10 cellular contexts compared by ENCODE assay signal in genomic region chr5:119417891-119418781, GRCh38. TPM values are rescaled to one million over a fixed set of nuclear protein-coding genes. Genes with fewer than 3 reads are reported as not detected.
DNase-seq lines count a peak whose midpoint lies in the region; TF ChIP-seq lines count a peak whose summit lies in the region.
"Had no signal": no experiment of that assay in that cellular context is flagged by ENCODE, and none has a peak within 500 bp of the region (broad histone marks: within the 10 kb centered on the region; RNA-seq: fewer than 3 reads in every experiment).

No MANE protein-coding gene starts in this region.

- TF ChIP-seq CTCF in A673 (conservative IDR thresholded peaks at IDR 0.05; ENCODE audit: low read depth, low read length) (no peak), fibroblast of villous mesenchyme (IDR thresholded peaks at IDR 0.05; ENCODE audit: insufficient read depth, low read depth, low read length) (no peak)

- H3K9ac ChIP-seq in GM23248 (no peak overlapping the region), neuronal stem cell (ENCODE audit: low read depth, low read length, poor library complexity) (no peak overlapping the region)

- peak; percentile 79 for DNase-seq in A673 (ENCODE audit: low spot score)
- peak; percentile 46 for DNase-seq in GM23248
- peak; percentile 11 for DNase-seq in SKM-1 (lab: John Stamatoyannopoulos, UW; ENCODE audit: unreplicated experiment)
- DNase-seq in fibroblast of villous mesenchyme (ENCODE audit: low read depth) = peak; percentile 93
- no peak for DNase-seq in DMS53 (lab: John Stamatoyannopoulos, UW)
- no peak for DNase-seq in neuronal stem cell (ENCODE audit: low spot score)
- no peak for DNase-seq in AG08396 (ENCODE audit: low spot score)
- DNase-seq in stimulated activated CD4-positive, alpha-beta T cell treated with anti-CD3 and anti-CD28 coated beads, Interleukin-4, amount 100 ng/mL, for 24 hours = no peak
- DNase-seq: activated CD4-positive, CD25-positive, alpha-beta regulatory T cell; NCI-H1092 had no signal

- peaks cover 8% of the 10 kb centered on the region; the same call in 1 of the 2 replicates for H3F3A ChIP-seq in GM23248 (ENCODE audit: insufficient read depth)

- H3K79me1 ChIP-seq in neuronal stem cell (ENCODE audit: low read depth, low read length) = no peaks in the 10 kb centered on the region

- H4K20me1 ChIP-seq in GM23248 (ENCODE audit: insufficient read depth) = no peaks in the 10 kb centered on the region

- no peak overlapping the region for H3K18ac ChIP-seq in neuronal stem cell (ENCODE audit: low read length)

- no peak overlapping the region for H2BK5ac ChIP-seq in neuronal stem cell (ENCODE audit: low read length)

- CTCF ChIA-PET in A673 (lab: Charles Lee) = interaction anchor here (1.1 kb wide), 2 partner anchors 17 to 430 kb away, joined by 3 to 4 read pairs; no protein-coding TSS in a partner anchor

- H3K14ac ChIP-seq in neuronal stem cell (ENCODE audit: low read length) = no peak overlapping the region

- H2AFZ ChIP-seq in GM23248 (no peak overlapping the region), neuronal stem cell (ENCODE audit: low read length) (no peak overlapping the region)

- intact Hi-C loops in A673 (cut with micrococcal nuclease; ENCODE audit: unreplicated experiment) = no loop called here

- H3K4me2 ChIP-seq in GM23248 (ENCODE audit: unreplicated experiment) (no peak overlapping the region), neuronal stem cell (ENCODE audit: insufficient read depth, low read length, poor library complexity, severe bottlenecking) (no peak overlapping the region)

- no peaks in the 10 kb centered on the region for H3K9me2 ChIP-seq in GM23248 (ENCODE audit: insufficient read depth)

- H3K79me2 ChIP-seq in GM23248 (ENCODE audit: insufficient read depth) = no peaks in the 10 kb centered on the region

- no peak overlapping the region for H2BK12ac ChIP-seq in neuronal stem cell (ENCODE audit: low read length)

- POLR2A ChIA-PET in A673 (lab: Charles Lee; ENCODE audit: low non-redundant PET) = interaction anchor here (0.6 kb wide), 1 partner anchor 351 kb away, joined by 9 read pairs; no protein-coding TSS in a partner anchor

- H3K9me3 ChIP-seq in A673 (ENCODE audit: low read depth, low read length, poor library complexity, severe bottlenecking) (no peaks in the 10 kb centered on the region), GM23248 (ENCODE audit: low read depth) (no peaks in the 10 kb centered on the region), neuronal stem cell (replicated peaks in 1 of 2; ENCODE audit: control insufficient read depth in 2 of 2, insufficient read depth in 1 of 2, low read depth in 1 of 2, low read length in 2 of 2) (no peaks in the 10 kb centered on the region)

- in situ Hi-C loops in GM23248 (cut with MboI) = loop anchor here (10.0 kb wide), 1 partner anchor 393 kb away; no protein-coding TSS in a partner anchor

- peak overlapping the region; percentile 13 for H3K4me3 ChIP-seq in A673 (ENCODE audit: low read depth, low read length, poor library complexity, severe bottlenecking)
- no peak overlapping the region for H3K4me3 ChIP-seq in GM23248
- no peak overlapping the region for H3K4me3 ChIP-seq in fibroblast of villous mesenchyme (ENCODE audit: low read depth, low read length)
- H3K4me3 ChIP-seq in neuronal stem cell (ENCODE audit: low read length in 2 of 2) = no peak overlapping the region

- H4K91ac ChIP-seq in neuronal stem cell (ENCODE audit: low read depth, low read length, poor library complexity) = no peak overlapping the region

- H3K27me3 ChIP-seq in A673 (replicated peaks; ENCODE audit: insufficient read depth, low read depth, low read length, poor library complexity) = no peaks in the 10 kb centered on the region
- H3K27me3 ChIP-seq in GM23248 (replicated peaks; ENCODE audit: insufficient read depth) = no peaks in the 10 kb centered on the region
- no peaks in the 10 kb centered on the region for H3K27me3 ChIP-seq in neuronal stem cell (ENCODE audit: control insufficient read depth in 3 of 3, insufficient read depth in 3 of 3, low read depth in 1 of 3, low read length in 3 of 3)

- no peak overlapping the region for H3K23ac ChIP-seq in neuronal stem cell (ENCODE audit: low read depth, low read length, poor library complexity)

- no peak overlapping the region for H2BK120ac ChIP-seq in neuronal stem cell (ENCODE audit: low read depth, low read length)

- H4K8ac ChIP-seq in neuronal stem cell (ENCODE audit: low read depth, low read length) = no peak overlapping the region

- H2AK5ac ChIP-seq in neuronal stem cell (ENCODE audit: low read depth, low read length) = no peak overlapping the region

- H3K36me3 ChIP-seq in A673 (ENCODE audit: insufficient read depth, low read length, poor library complexity, severe bottlenecking) = no peaks in the 10 kb centered on the region
- H3K36me3 ChIP-seq in GM23248 (ENCODE audit: low read depth) = no peaks in the 10 kb centered on the region
- H3K36me3 ChIP-seq in neuronal stem cell (replicated peaks in 1 of 2; ENCODE audit: control insufficient read depth in 2 of 2, insufficient read depth in 2 of 2, low read length in 2 of 2) = no peaks in the 10 kb centered on the region

- no peak overlapping the region for H2BK15ac ChIP-seq in neuronal stem cell (ENCODE audit: low read length)

- WGBS in GM23248 (ENCODE audit: low coverage in 1 of 2, low lambda C conversion rate in 2 of 2, missing lambda C conversion rate in 2 of 2), 2 experiments = 73 to 75% methylated on average over 7 of the region's 7 CpGs
- WGBS in neuronal stem cell (ENCODE audit: extremely low coverage in 2 of 2, insufficient read length in 2 of 2, insufficient replicate concordance in 1 of 2), 2 donors = no CpG with 5 or more reads among the region's 7 CpGs

- no TSS peak for BruUV-seq in A673 (replicated peaks; lab: Mats Ljungman, UMichigan)

- no peak overlapping the region for H3K27ac ChIP-seq in A673 (ENCODE audit: low read depth, low read length, poor library complexity, severe bottlenecking)
- no peak overlapping the region for H3K27ac ChIP-seq in GM23248
- H3K27ac ChIP-seq in neuronal stem cell (replicated peaks; ENCODE audit: low read length) = no peak overlapping the region

- no peak overlapping the region for H3K4ac ChIP-seq in neuronal stem cell (ENCODE audit: low read length)

- H3K4me1 ChIP-seq in A673 (ENCODE audit: insufficient read depth, low read length, poor library complexity, severe bottlenecking) (peaks cover 8% of the 10 kb centered on the region), GM23248 (ENCODE audit: insufficient read depth) (no peaks in the 10 kb centered on the region; the same call in 1 of the 2 replicates), neuronal stem cell (ENCODE audit: control insufficient read depth in 2 of 2, insufficient read depth in 1 of 2, low read depth in 1 of 2, low read length in 2 of 2) (no peaks in the 10 kb centered on the region)

RNA-seq across cellular contexts. Expression of gene HSD17B4, which starts 34.2 kb away (rescaled TPM):
- total RNA-seq in A673 (2021) (140 and 151 TPM in 2 replicates), fibroblast of villous mesenchyme (128 and 183 TPM in 2 replicates)
- total RNA-seq in GM23248 (2014; rRNA removed; shearing (Covaris generic)) = 55.8 and 556 TPM in 2 replicates
- 71.1 and 86.5 TPM in 2 replicates for polyA plus RNA-seq in GM23248 (2016; fragmentation: Nextera tagmentation; extraction: Ambion mirVana)
- 167 TPM for polyA plus RNA-seq in neuronal stem cell (2013, experiment 1 of 2)
- 152 TPM for polyA plus RNA-seq in neuronal stem cell (2013, experiment 2 of 2)

Comparison
In these comparisons a context has a peak if more than half of its experiments do, and no peak if none do; other contexts are left out.
1. DNase-seq: peak in A673 (single experiment), GM23248 (single experiment), SKM-1 (single experiment) and fibroblast of villous mesenchyme (single experiment); none in DMS53 (single experiment), neuronal stem cell (single experiment), AG08396 (single experiment) and stimulated activated CD4-positive, alpha-beta T cell treated with anti-CD3 and anti-CD28 coated beads, Interleukin-4, amount 100 ng/mL, for 24 hours (single experiment).